Comparison of ENCODE assay signal across 9 cellular contexts in genomic region chr3:46566040-46566631, GRCh38. TPM values are rescaled to one million over a fixed set of nuclear protein-coding genes. Genes with fewer than 3 reads are reported as not detected.
DNase-seq lines count a peak whose midpoint lies in the region; ATAC-seq and TF ChIP-seq lines count a peak whose summit lies in the region.
"Had no signal": no experiment of that assay in that cellular context is flagged by ENCODE, and none has a peak within 500 bp of the region (broad histone marks: within the 10 kb centered on the region; RNA-seq: fewer than 3 reads in every experiment).

TSS of gene LRRC2 (minus strand) at chr3:46566302. CDS start at chr3:46551591, 14,711 bp downstream.

- no peak within 1 kb of the TSS for H3K27ac Mint-ChIP-seq in activated CD4-positive, alpha-beta memory T cell treated with anti-CD3 and anti-CD28 coated beads for 36 hours

- DNase-seq in NCI-H510A treated with DMSO at 0.1 percent for 48 hours (lab: John Stamatoyannopoulos, UW) (peak; percentile 17), NCI-H510A (lab: John Stamatoyannopoulos, UW) (no peak), epithelial cell of proximal tubule (ENCODE audit: low read depth) (no peak), transverse colon (peak; percentile 42)
- DNase-seq in activated CD4-positive, alpha-beta memory T cell treated with anti-CD3 and anti-CD28 coated beads for 36 hours, result peak; percentile 31

- POLR2A ChIA-PET in activated CD4-positive, alpha-beta memory T cell treated with anti-CD3 and anti-CD28 coated beads for 36 hours (lab: Charles Lee), result interaction anchor here (0.6 kb wide), 1 partner anchor 24 kb away, joined by 4 read pairs; no protein-coding TSS in a partner anchor

- H3K9ac ChIP-seq in mucosa of rectum (ENCODE audit: low read depth in 1 of 2, low read length in 2 of 2), result peak within 1 kb of the TSS; percentile 26 to 52

- no peak for ATAC-seq in HG03280 (IDR thresholded peaks at IDR 0.05; ENCODE audit: unreplicated experiment)
- no peak for ATAC-seq in GM21576 (IDR thresholded peaks at IDR 0.05; ENCODE audit: unreplicated experiment)

- H3K4me1 ChIP-seq in mucosa of rectum (ENCODE audit: control insufficient read depth in 2 of 2, insufficient read depth in 2 of 2, low read length in 2 of 2), result peaks cover 0 to 12% of the 10 kb centered on the region in 2 donors
- H3K4me1 ChIP-seq in transverse colon, result peaks cover 0 to 13% (median 5%) of the 10 kb centered on the region in 4 donors

- in situ Hi-C loops in transverse colon (cut with MboI; ENCODE audit: low pct_ligation_motif_present in 1 of 4, low pct_unique_long_range_greater_than_20kb in 1 of 4, low sequenced_read_pairs in 3 of 4), result no loop called here

- no peaks in the 10 kb centered on the region for H3K9me3 Mint-ChIP-seq in activated CD4-positive, alpha-beta memory T cell treated with anti-CD3 and anti-CD28 coated beads for 36 hours

- H3K27me3 ChIP-seq in mucosa of rectum (ENCODE audit: control insufficient read depth in 2 of 2, insufficient read depth in 2 of 2, low read length in 2 of 2), result peaks cover 0 to 4% of the 10 kb centered on the region in 2 donors
- H3K27me3 ChIP-seq in transverse colon, result no peaks in the 10 kb centered on the region

- intact Hi-C loops in activated CD4-positive, alpha-beta memory T cell treated with anti-CD3 and anti-CD28 coated beads for 36 hours (cut with micrococcal nuclease), result no loop called here
- intact Hi-C loops in transverse colon (cut with DNase I; ENCODE audit: low total_unique reads), result no loop called here

- no peak for TF ChIP-seq EP300 in transverse colon (IDR thresholded peaks at IDR 0.05; ENCODE audit: low read depth)

- H3K4me1 Mint-ChIP-seq in activated CD4-positive, alpha-beta memory T cell treated with anti-CD3 and anti-CD28 coated beads for 36 hours (ENCODE audit: low read depth), result peaks cover 10% of the 10 kb centered on the region

- TF ChIP-seq CTCF in epithelial cell of proximal tubule (conservative IDR thresholded peaks at IDR 0.05; ENCODE audit: low read depth, low read length) (no peak), transverse colon (IDR thresholded peaks at IDR 0.05) (no peak)

- WGBS in transverse colon (ENCODE audit: low coverage in 1 of 2), 2 donors, result 0 to 7% methylated on average over 1 to 32 of the region's 39 CpGs

- peak within 1 kb of the TSS; percentile 51 for H3K4me3 ChIP-seq in epithelial cell of proximal tubule (ENCODE audit: low read depth, low read length)
- peak within 1 kb of the TSS; percentile 58 to 74 for H3K4me3 ChIP-seq in mucosa of rectum (ENCODE audit: low read length in 2 of 2)
- H3K4me3 ChIP-seq in transverse colon, result peak within 1 kb of the TSS; percentile 34 to 63 (median 48)

- TF ChIP-seq POLR2A in transverse colon (IDR thresholded peaks at IDR 0.05), result no peak

- H3K36me3 Mint-ChIP-seq in activated CD4-positive, alpha-beta memory T cell treated with anti-CD3 and anti-CD28 coated beads for 36 hours, result no peaks in the 10 kb centered on the region

- CTCF ChIA-PET in activated CD4-positive, alpha-beta memory T cell treated with anti-CD3 and anti-CD28 coated beads for 36 hours (lab: Charles Lee), result interaction anchor here (4.5 kb wide), 1 partner anchor 78 kb away, joined by 28 read pairs; no protein-coding TSS in a partner anchor

- H3K27ac ChIP-seq in mucosa of rectum (ENCODE audit: low read depth in 2 of 2, low read length in 2 of 2) (no peak within 1 kb of the TSS), transverse colon (peak within 1 kb of the TSS; percentile 45 to 65 (median 58))

- H3K9me3 ChIP-seq in mucosa of rectum (ENCODE audit: control insufficient read depth in 2 of 2, low read length in 2 of 2), result no peaks in the 10 kb centered on the region
- H3K9me3 ChIP-seq in transverse colon, result no peaks in the 10 kb centered on the region

- peak within 1 kb of the TSS; percentile 51 for H3K4me3 Mint-ChIP-seq in activated CD4-positive, alpha-beta memory T cell treated with anti-CD3 and anti-CD28 coated beads for 36 hours

- no peaks in the 10 kb centered on the region for H3K36me3 ChIP-seq in mucosa of rectum (ENCODE audit: control insufficient read depth in 2 of 2, insufficient read depth in 2 of 2, low read length in 2 of 2)
- no peaks in the 10 kb centered on the region for H3K36me3 ChIP-seq in transverse colon

- H3K27me3 Mint-ChIP-seq in activated CD4-positive, alpha-beta memory T cell treated with anti-CD3 and anti-CD28 coated beads for 36 hours, result peaks cover 16% of the 10 kb centered on the region

RNA-seq across cellular contexts. Expression of gene LRRC2, which starts in this region (rescaled TPM):
- not detected for total RNA-seq in activated CD4-positive, alpha-beta memory T cell treated with anti-CD3 and anti-CD28 coated beads for 36 hours
- not detected in 2 replicates for total RNA-seq in epithelial cell of proximal tubule
- 1 to 10 TPM in 2 of 4 donors, under 1 TPM in 1, not detected in 1; 1.00 to 2.0 (median 1.6) TPM for total RNA-seq in transverse colon
- total RNA-seq: activated CD8-positive, alpha-beta memory T cell treated with anti-CD3 and anti-CD28 coated beads for 36 hours had no signal

Comparison
In these comparisons a context has a peak if more than half of its experiments do, and no peak if none do; other contexts are left out.
1. DNase-seq: peak in NCI-H510A treated with DMSO at 0.1 percent for 48 hours (single experiment) and transverse colon (single experiment); none in NCI-H510A (single experiment) and epithelial cell of proximal tubule (single experiment).
2. Peak in DNase-seq in activated CD4-positive, alpha-beta memory T cell treated with anti-CD3 and anti-CD28 coated beads for 36 hours; RNA of the gene not detected or under 1 TPM.
3. H3K27ac ChIP-seq: peak in transverse colon (4 of 4); none in mucosa of rectum (0 of 2).
4. Peak in every context shown above with its lines, with median percentiles within 50 percentile points of each other: H3K4me3 ChIP-seq.